ENCODE assay signal across 17 cellular contexts in genomic region chr1:61121631-61122030, GRCh38. TPM values are rescaled to one million over a fixed set of nuclear protein-coding genes. Genes with fewer than 3 reads are reported as not detected.
DNase-seq lines count a peak whose midpoint lies in the region; ATAC-seq and TF ChIP-seq lines count a peak whose summit lies in the region.
"Had no signal": no experiment of that assay in that cellular context is flagged by ENCODE, and none has a peak within 500 bp of the region (broad histone marks: within the 10 kb centered on the region; RNA-seq: fewer than 3 reads in every experiment).

No MANE protein-coding gene starts in this region.

- TF ChIP-seq CTCF in RWPE2 (IDR thresholded peaks at IDR 0.05; ENCODE audit: poor library complexity, severe bottlenecking) (no peak), choroid plexus epithelial cell (conservative IDR thresholded peaks at IDR 0.05; ENCODE audit: low read depth, low read length) (peak; percentile 27), liver (IDR thresholded peaks at IDR 0.05; ENCODE audit: low read depth, low read length, missing input control) (no peak), MM.1S (IDR thresholded peaks at IDR 0.05; ENCODE audit: low read length) (no peak)

- no peak overlapping the region for H3K4me2 ChIP-seq in MM.1S (ENCODE audit: low read depth, low read length)
- H3K4me2 ChIP-seq: BLaER1 treated with 17β-estradiol and CSF1 and Interleukin-3, amounts not matched to agents 10 nM and 100 nM had no signal

- H3K36me3 ChIP-seq in RWPE2 (ENCODE audit: low read depth) (no peaks in the 10 kb centered on the region), liver (ENCODE audit: control insufficient read depth in 4 of 4, insufficient read depth in 3 of 4, low read depth in 1 of 4, low read length in 3 of 4) (no peaks in the 10 kb centered on the region), MM.1S (replicated peaks; ENCODE audit: insufficient read depth, low read length) (no peaks in the 10 kb centered on the region)
- H3K36me3 ChIP-seq: BLaER1 treated with 17β-estradiol and CSF1 and Interleukin-3, amounts not matched to agents 10 nM and 100 nM; SJCRH30 had no signal

- ATAC-seq in RWPE2 (ENCODE audit: low read depth) (no peak), HG03039 (IDR thresholded peaks at IDR 0.05; ENCODE audit: unreplicated experiment) (no peak)
- ATAC-seq: activated CD4-positive, alpha-beta T cell treated with anti-CD3 and anti-CD28 coated beads for 36 hours; natural killer cell had no signal

- DNase-seq in RWPE2 (ENCODE audit: low spot score) (no peak), choroid plexus epithelial cell (ENCODE audit: low read depth) (peak; percentile 56), substantia nigra (lab: John Stamatoyannopoulos, UW) (no peak), MM.1S (no peak), EL (no peak)
- no peak for DNase-seq in central memory CD4-positive, alpha-beta T cell
- DNase-seq: activated CD4-positive, alpha-beta T cell treated with anti-CD3 and anti-CD28 coated beads for 36 hours; activated naive CD4-positive, alpha-beta T cell; DMS153; effector CD4-positive, alpha-beta T cell; natural killer cell; NCI-H1436 treated with DMSO at 0.1 percent for 48 hours; SJCRH30 had no signal

- H3K9me3 ChIP-seq in RWPE2 (ENCODE audit: severe bottlenecking) (peaks cover 1% of the 10 kb centered on the region), liver (ENCODE audit: control insufficient read depth in 4 of 4, low read length in 3 of 4) (no peaks in the 10 kb centered on the region), MM.1S (replicated peaks; ENCODE audit: insufficient read depth, low read length) (no peaks in the 10 kb centered on the region)
- H3K9me3 ChIP-seq: BLaER1 treated with 17β-estradiol and CSF1 and Interleukin-3, amounts not matched to agents 10 nM and 100 nM; SJCRH30; testis had no signal

- no peaks in the 10 kb centered on the region for H3K9me2 ChIP-seq in MM.1S (replicated peaks; ENCODE audit: insufficient read depth, low read length)

- H4K20me1 ChIP-seq in MM.1S (ENCODE audit: insufficient read depth, low read length) = no peaks in the 10 kb centered on the region
- H4K20me1 ChIP-seq: BLaER1 treated with 17β-estradiol and CSF1 and Interleukin-3, amounts not matched to agents 10 nM and 100 nM had no signal

- H3K4me3 ChIP-seq in RWPE2 (ENCODE audit: severe bottlenecking) = no peak overlapping the region
- no peak overlapping the region for H3K4me3 ChIP-seq in choroid plexus epithelial cell (ENCODE audit: low read depth, low read length)
- no peak overlapping the region for H3K4me3 ChIP-seq in liver (ENCODE audit: low read depth in 1 of 3, low read length in 3 of 3)
- H3K4me3 ChIP-seq in MM.1S (ENCODE audit: low read length) = no peak overlapping the region
- H3K4me3 ChIP-seq: BLaER1 treated with 17β-estradiol and CSF1 and Interleukin-3, amounts not matched to agents 10 nM and 100 nM; SJCRH30; testis had no signal

- H3K4me1 ChIP-seq in RWPE2 (ENCODE audit: insufficient read depth, poor library complexity, severe bottlenecking) (peaks cover 39% of the 10 kb centered on the region), liver (ENCODE audit: control insufficient read depth in 4 of 4, insufficient read depth in 4 of 4, low read length in 3 of 4) (peaks cover 15 to 77% (median 65%) of the 10 kb centered on the region in 4 donors), MM.1S (ENCODE audit: low read length) (no peaks in the 10 kb centered on the region)
- H3K4me1 ChIP-seq: BLaER1 treated with 17β-estradiol and CSF1 and Interleukin-3, amounts not matched to agents 10 nM and 100 nM; SJCRH30 had no signal

- TF ChIP-seq RAD21 in liver (IDR thresholded peaks at IDR 0.05) = no peak

- H3K27ac ChIP-seq in RWPE2 (ENCODE audit: poor library complexity, severe bottlenecking) (peak overlapping the region; percentile 13), liver (ENCODE audit: low read depth in 1 of 2, low read length in 2 of 2) (peak overlapping the region; percentile 69 to 78), substantia nigra (ENCODE audit: low read depth, low read length, poor library complexity, severe bottlenecking) (peak overlapping the region; percentile 61), MM.1S (ENCODE audit: low read length) (no peak overlapping the region)
- H3K27ac ChIP-seq: BLaER1 treated with 17β-estradiol and CSF1 and Interleukin-3, amounts not matched to agents 10 nM and 100 nM; SJCRH30 had no signal

- no peaks in the 10 kb centered on the region for H3K79me2 ChIP-seq in MM.1S (ENCODE audit: low read length)

- H3K27me3 ChIP-seq in RWPE2 (ENCODE audit: insufficient read depth, poor library complexity, severe bottlenecking) = no peaks in the 10 kb centered on the region
- H3K27me3 ChIP-seq in liver (ENCODE audit: control insufficient read depth in 4 of 4, insufficient read depth in 4 of 4, low read length in 3 of 4) = no peaks in the 10 kb centered on the region
- H3K27me3 ChIP-seq in MM.1S (replicated peaks; ENCODE audit: insufficient read depth, low read length) = no peaks in the 10 kb centered on the region
- H3K27me3 ChIP-seq: BLaER1 treated with 17β-estradiol and CSF1 and Interleukin-3, amounts not matched to agents 10 nM and 100 nM; SJCRH30; testis had no signal

- H2AFZ ChIP-seq in MM.1S (ENCODE audit: low read length) = no peak overlapping the region

- no peak overlapping the region for H3K9ac ChIP-seq in liver (ENCODE audit: low read depth in 1 of 2, low read length in 2 of 2)
- H3K9ac ChIP-seq in MM.1S (ENCODE audit: low read length) = no peak overlapping the region
- H3K9ac ChIP-seq: BLaER1 treated with 17β-estradiol and CSF1 and Interleukin-3, amounts not matched to agents 10 nM and 100 nM had no signal

- H3F3A ChIP-seq in MM.1S (ENCODE audit: insufficient read depth, low read length) = no peaks in the 10 kb centered on the region

TF ChIP-seq in liver, 16 proteins besides CTCF, POLR2A, EP300 and RAD21:
- TF ChIP-seq FOXA2 (IDR thresholded peaks at IDR 0.05) (no peak), SP1 (IDR thresholded peaks at IDR 0.05) (no peak), ZBTB33 (IDR thresholded peaks at IDR 0.05) (no peak), REST (IDR thresholded peaks at IDR 0.05) (no peak), EGR1 (IDR thresholded peaks at IDR 0.05; ENCODE audit: low read depth in 2 of 2) (no peak), FOXA1 (IDR thresholded peaks at IDR 0.05) (no peak), NR2F2 (IDR thresholded peaks at IDR 0.05) (no peak), YY1 (IDR thresholded peaks at IDR 0.05) (no peak), HNF4G (IDR thresholded peaks at IDR 0.05) (no peak), ATF3 (IDR thresholded peaks at IDR 0.05) (no peak), GABPA (IDR thresholded peaks at IDR 0.05 in 1 of 2, conservative IDR thresholded peaks at IDR 0.05 in 1 of 2) (no peak), JUND (IDR thresholded peaks at IDR 0.05) (no peak)
TF ChIP-seq in liver: peak in this region for 0.

RNA-seq across cellular contexts. Expression of gene NFIA, which starts 39.3 kb away (rescaled TPM):
- 10 to 100 TPM; 16.6 to 27.7 TPM for total RNA-seq in liver
- polyA plus RNA-seq in liver = 10 to 100 TPM in 1 of 2 donors, 1 to 10 TPM in 1; 6.8 to 53.7 TPM
